11 cellular contexts compared by ENCODE assay signal in the genomic region with DNA sequence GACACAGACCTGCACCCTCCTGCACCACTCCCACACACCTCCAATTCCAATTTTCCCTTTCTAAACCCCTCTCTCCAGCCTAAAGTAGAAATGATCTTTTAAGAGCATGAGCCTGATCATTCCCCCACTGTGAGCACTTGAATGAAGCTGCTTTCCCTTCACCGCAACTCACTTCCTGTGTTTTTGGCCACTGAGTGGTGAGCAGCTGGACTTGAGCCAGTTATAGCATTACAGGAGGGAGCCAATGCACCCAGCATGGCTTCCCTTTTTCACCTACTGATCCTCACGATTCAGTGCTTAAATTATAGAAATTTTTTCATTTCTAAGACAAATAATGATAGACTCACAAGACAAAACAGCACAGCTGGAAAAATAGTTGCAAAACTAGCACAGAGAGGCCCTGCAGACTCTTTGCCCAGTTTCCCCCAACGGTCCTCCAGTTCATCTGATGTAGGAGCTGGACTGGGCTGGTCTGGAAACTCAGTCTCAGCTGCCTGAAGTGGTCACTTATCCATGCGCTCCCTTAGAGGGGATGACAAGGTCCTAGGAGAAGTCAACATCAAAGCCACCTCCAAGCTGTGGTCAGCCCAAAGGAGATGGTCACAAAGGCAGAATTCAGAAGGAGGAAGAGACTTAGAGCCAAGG. TPM values are rescaled to one million over a fixed set of nuclear protein-coding genes. Genes with fewer than 3 reads are reported as not detected.
DNase-seq lines count a peak whose midpoint lies in the region; ATAC-seq and TF ChIP-seq lines count a peak whose summit lies in the region.
"Had no signal": no experiment of that assay in that cellular context is flagged by ENCODE, and none has a peak within 500 bp of the region (broad histone marks: within the 10 kb centered on the region; RNA-seq: fewer than 3 reads in every experiment).

No MANE protein-coding gene starts in this region.

- H3K27me3 ChIP-seq in CD8-positive, alpha-beta memory T cell (ENCODE audit: insufficient read depth, low read length, poor library complexity, severe bottlenecking) = peaks cover 5% of the 10 kb centered on the region

- no peaks in the 10 kb centered on the region for H3K4me1 ChIP-seq in CD8-positive, alpha-beta memory T cell (ENCODE audit: insufficient read depth, low read length)

- no peak overlapping the region for H3K27ac ChIP-seq in CD8-positive, alpha-beta memory T cell (ENCODE audit: low read depth, low read length)

- no peak for ATAC-seq in omental fat pad (ENCODE audit: low FRiP score)

- DNase-seq in NCI-H748 (lab: John Stamatoyannopoulos, UW; ENCODE audit: unreplicated experiment) (peak; percentile 45), NCI-H748 treated with DMSO at 0.1 percent for 48 hours (lab: John Stamatoyannopoulos, UW) (no peak), NCI-H2107 (lab: John Stamatoyannopoulos, UW) (peak; percentile 16), dermis microvascular lymphatic vessel endothelial cell (ENCODE audit: low read depth in 2 of 2) (peak; percentile 38 to 70), pons (ENCODE audit: low spot score) (peak; percentile 62), glutamatergic neuron (no peak), omental fat pad (ENCODE audit: low spot score) (no peak)
- DNase-seq in CD8-positive, alpha-beta memory T cell = no peak
- DNase-seq: activated naive CD4-positive, alpha-beta T cell treated with anti-CD3 and anti-CD28 coated beads for 36 hours had no signal

- peaks cover 2 to 11% (median 8%) of the 10 kb centered on the region in 5 donors for H3K9me3 Mint-ChIP-seq in CD8-positive, alpha-beta memory T cell
- H3K9me3 Mint-ChIP-seq in glutamatergic neuron (ENCODE audit: unreplicated experiment) = peaks cover 6% of the 10 kb centered on the region
- H3K9me3 Mint-ChIP-seq: activated naive CD4-positive, alpha-beta T cell treated with anti-CD3 and anti-CD28 coated beads for 36 hours had no signal

- no peaks in the 10 kb centered on the region for H3K36me3 ChIP-seq in CD8-positive, alpha-beta memory T cell (ENCODE audit: insufficient read depth, low read length)

- H3K27ac Mint-ChIP-seq in CD8-positive, alpha-beta memory T cell = no peak overlapping the region
- H3K27ac Mint-ChIP-seq in glutamatergic neuron (ENCODE audit: unreplicated experiment) = no peak overlapping the region
- H3K27ac Mint-ChIP-seq: activated naive CD4-positive, alpha-beta T cell treated with anti-CD3 and anti-CD28 coated beads for 36 hours; T-helper 2 cell treated with Interferon-gamma antibody and Interleukin-4, amounts not matched to agents 5 μg/mL and 100 μg/mL, for 36 hours had no signal

- no peak overlapping the region for H3K4me3 ChIP-seq in CD8-positive, alpha-beta memory T cell (ENCODE audit: low read length)

- H3K36me3 Mint-ChIP-seq in CD8-positive, alpha-beta memory T cell = peaks cover 0 to 17% (median 0%) of the 10 kb centered on the region in 3 donors
- H3K36me3 Mint-ChIP-seq in glutamatergic neuron (ENCODE audit: unreplicated experiment) = peaks cover 17% of the 10 kb centered on the region

- POLR2A ChIA-PET in CD8-positive, alpha-beta memory T cell (lab: Charles Lee) = no interaction called here

- H3K9me3 ChIP-seq in CD8-positive, alpha-beta memory T cell (ENCODE audit: low read length) = no peaks in the 10 kb centered on the region

- CTCF ChIA-PET in CD8-positive, alpha-beta memory T cell (lab: Charles Lee) = interaction anchor here (1.2 to 1.7 kb wide), 2 partner anchors 28 to 275 kb away, joined by 5 to 6 read pairs; partner anchors contain the start of gene APOL2

- peaks cover 28 to 80% of the 10 kb centered on the region in 2 donors for H3K27me3 Mint-ChIP-seq in CD8-positive, alpha-beta memory T cell
- H3K27me3 Mint-ChIP-seq in glutamatergic neuron (ENCODE audit: unreplicated experiment) = peaks cover 6% of the 10 kb centered on the region

- peaks cover 7 to 12% (median 9%) of the 10 kb centered on the region in 3 donors for H3K4me1 Mint-ChIP-seq in CD8-positive, alpha-beta memory T cell
- peaks cover 2% of the 10 kb centered on the region for H3K4me1 Mint-ChIP-seq in glutamatergic neuron (ENCODE audit: low read depth, unreplicated experiment)

- H3K4me3 Mint-ChIP-seq in CD8-positive, alpha-beta memory T cell = no peak overlapping the region
- H3K4me3 Mint-ChIP-seq in glutamatergic neuron (ENCODE audit: unreplicated experiment) = no peak overlapping the region
- H3K4me3 Mint-ChIP-seq: activated naive CD4-positive, alpha-beta T cell treated with anti-CD3 and anti-CD28 coated beads for 36 hours; nephron; T-helper 2 cell treated with Interferon-gamma antibody and Interleukin-4, amounts not matched to agents 5 μg/mL and 100 μg/mL, for 36 hours had no signal

- TF ChIP-seq CTCF in glutamatergic neuron (IDR thresholded peaks at IDR 0.05; ENCODE audit: partially characterized antibody, unreplicated experiment) = no peak
- TF ChIP-seq CTCF in omental fat pad (IDR thresholded peaks at IDR 0.05) = no peak

RNA-seq across cellular contexts. Expression of gene APOL4, which starts 9.8 kb away (rescaled TPM):
- 3.6 and 7.1 TPM in 2 replicates for total RNA-seq in dermis microvascular lymphatic vessel endothelial cell
- under 1 TPM; 0.42 to 0.46 TPM for total RNA-seq in CD8-positive, alpha-beta memory T cell
- not detected for polyA plus RNA-seq in CD8-positive, alpha-beta memory T cell
- total RNA-seq in glutamatergic neuron (ENCODE audit: unreplicated experiment) = not detected
- total RNA-seq in omental fat pad = 100 to 1,000 TPM in 1 of 4 donors, 10 to 100 TPM in 2, under 1 TPM in 1; 0.31 to 113 (median 44.3) TPM

RNA-seq across cellular contexts. Expression of gene APOL2, which starts 28.0 kb away (rescaled TPM):
- total RNA-seq in dermis microvascular lymphatic vessel endothelial cell (37.9 and 62.1 TPM in 2 replicates), glutamatergic neuron (ENCODE audit: unreplicated experiment) (not detected), omental fat pad (100 to 1,000 TPM in 2 of 4 donors, 10 to 100 TPM in 2; 63.2 to 122 (median 93.0) TPM)
- total RNA-seq in CD8-positive, alpha-beta memory T cell = 10 to 100 TPM; 59.0 to 62.8 TPM
- polyA plus RNA-seq in CD8-positive, alpha-beta memory T cell = 27.1 TPM

RNA-seq across cellular contexts. Expression of gene APOL1, which starts 41.6 kb away (rescaled TPM):
- 4.9 and 8.0 TPM in 2 replicates for total RNA-seq in dermis microvascular lymphatic vessel endothelial cell
- 10 to 100 TPM; 32.8 to 34.3 TPM for total RNA-seq in CD8-positive, alpha-beta memory T cell
- polyA plus RNA-seq in CD8-positive, alpha-beta memory T cell = 25.6 TPM
- total RNA-seq in glutamatergic neuron (ENCODE audit: unreplicated experiment) = not detected
- total RNA-seq in omental fat pad = 10 to 100 TPM; 27.3 to 89.3 (median 65.3) TPM

RNA-seq across cellular contexts. Expression of gene APOL3, which starts 50.8 kb away (rescaled TPM):
- 118 and 218 TPM in 2 replicates for total RNA-seq in dermis microvascular lymphatic vessel endothelial cell
- 10 to 100 TPM; 43.1 to 48.3 TPM for total RNA-seq in CD8-positive, alpha-beta memory T cell
- polyA plus RNA-seq in CD8-positive, alpha-beta memory T cell = 102 TPM
- total RNA-seq in glutamatergic neuron (ENCODE audit: unreplicated experiment) = not detected
- total RNA-seq in omental fat pad = 100 to 1,000 TPM in 1 of 4 donors, 10 to 100 TPM in 3; 39.5 to 273 (median 73.9) TPM

Comparison
In these comparisons a context has a peak if more than half of its experiments do, and no peak if none do; other contexts are left out.
1. DNase-seq: peak in NCI-H748 (single experiment), NCI-H2107 (single experiment), dermis microvascular lymphatic vessel endothelial cell (2 of 2) and pons (single experiment); none in NCI-H748 treated with DMSO at 0.1 percent for 48 hours (single experiment), CD8-positive, alpha-beta memory T cell (0 of 5), glutamatergic neuron (single experiment) and omental fat pad (single experiment).
2. RNA of gene APOL2, which starts 28.0 kb away (total RNA-seq): 63.2 to 122 TPM in omental fat pad, 59.0 to 62.8 TPM in CD8-positive, alpha-beta memory T cell and 37.9 to 62.1 TPM in dermis microvascular lymphatic vessel endothelial cell; not detected in glutamatergic neuron (single experiment); every median in the first group is over 10 times any median in the second.